ENCODE assay signal across 36 cellular contexts in genomic region chr1:174465855-174466254, GRCh38. TPM values are rescaled to one million over a fixed set of nuclear protein-coding genes. Genes with fewer than 3 reads are reported as not detected.
"Had no signal": no experiment of that assay in that cellular context is flagged by ENCODE, and none has a peak within 500 bp of the region (broad histone marks: within the 10 kb centered on the region; RNA-seq: fewer than 3 reads in every experiment).

No MANE protein-coding gene starts in this region.

- H3K36me3 Mint-ChIP-seq: activated naive CD4-positive, alpha-beta T cell treated with anti-CD3 and anti-CD28 coated beads, Interleukin-2, amount 50 U/mL, for 72 hours; WTC11 had no signal

- H3K9me3 Mint-ChIP-seq: activated CD4-positive, alpha-beta memory T cell treated with anti-CD3 and anti-CD28 coated beads, Interleukin-2, amount 10 ng/mL, durations not matched to agents 7 days and 5 days; activated CD4-positive, alpha-beta T cell treated with anti-CD3 and anti-CD28 coated beads, Interleukin-2, amount 10 ng/mL, durations not matched to agents 7 days and 5 days; activated naive CD4-positive, alpha-beta T cell treated with anti-CD3 and anti-CD28 coated beads for 36 hours; activated naive CD4-positive, alpha-beta T cell treated with anti-CD3 and anti-CD28 coated beads, Interleukin-2, amount 50 U/mL, for 72 hours; T-helper 1 cell treated with Interleukin-12 subunit alpha and Interleukin-12 subunit beta and Interleukin-4 antibody, amounts not matched to agents 30 μg/mL and 1 μg/mL, for 36 hours; T-helper 2 cell treated with Interferon-gamma antibody and Interleukin-4, amounts not matched to agents 5 μg/mL and 100 μg/mL, for 36 hours; WTC11 had no signal

- H3K4me3 ChIP-seq: adrenal gland, body of pancreas, breast epithelium had no signal

- H3K4me1 Mint-ChIP-seq: activated CD4-positive, alpha-beta memory T cell treated with anti-CD3 and anti-CD28 coated beads, Interleukin-2, amount 10 ng/mL, durations not matched to agents 7 days and 5 days; activated CD4-positive, alpha-beta T cell treated with anti-CD3 and anti-CD28 coated beads for 36 hours; activated CD4-positive, alpha-beta T cell treated with anti-CD3 and anti-CD28 coated beads, Interleukin-2, amount 10 ng/mL, durations not matched to agents 7 days and 5 days; activated CD8-positive, alpha-beta memory T cell treated with anti-CD3 and anti-CD28 coated beads, Interleukin-2, amount 10 ng/mL, durations not matched to agents 7 days and 5 days; activated naive CD8-positive, alpha-beta T cell treated with anti-CD3 and anti-CD28 coated beads for 36 hours; WTC11 had no signal

- H3K27ac Mint-ChIP-seq: activated CD4-positive, alpha-beta memory T cell treated with anti-CD3 and anti-CD28 coated beads, Interleukin-2, amount 10 ng/mL, durations not matched to agents 7 days and 5 days; activated CD4-positive, alpha-beta T cell treated with anti-CD3 and anti-CD28 coated beads for 36 hours; activated CD4-positive, alpha-beta T cell treated with anti-CD3 and anti-CD28 coated beads, Interleukin-2, amount 10 ng/mL, durations not matched to agents 7 days and 5 days; activated CD8-positive, alpha-beta memory T cell treated with anti-CD3 and anti-CD28 coated beads, Interleukin-2, amount 10 ng/mL, durations not matched to agents 7 days and 5 days; activated CD8-positive, alpha-beta T cell treated with anti-CD3 and anti-CD28 coated beads, Interleukin-2, amount 10 ng/mL, durations not matched to agents 7 days and 5 days; activated naive CD4-positive, alpha-beta T cell treated with anti-CD3 and anti-CD28 coated beads for 36 hours; activated naive CD8-positive, alpha-beta T cell treated with anti-CD3 and anti-CD28 coated beads for 36 hours; activated T-cell treated with anti-CD3 and anti-CD28 coated beads, Interleukin-2, amount 50 U/mL, for 24 hours; T-helper 1 cell treated with Interleukin-12 subunit alpha and Interleukin-12 subunit beta and Interleukin-4 antibody, amounts not matched to agents 30 μg/mL and 1 μg/mL, for 36 hours; T-helper 2 cell treated with Interferon-gamma antibody and Interleukin-4, amounts not matched to agents 5 μg/mL and 100 μg/mL, for 36 hours; WTC11 had no signal

- DNase-seq: activated CD4-positive, alpha-beta memory T cell treated with anti-CD3 and anti-CD28 coated beads, Interleukin-2, amount 10 ng/mL, durations not matched to agents 7 days and 5 days; activated CD4-positive, alpha-beta T cell treated with anti-CD3 and anti-CD28 coated beads for 1 hour; activated CD4-positive, alpha-beta T cell treated with anti-CD3 and anti-CD28 coated beads for 36 hours; activated CD4-positive, alpha-beta T cell treated with anti-CD3 and anti-CD28 coated beads for 48 hours; activated CD4-positive, alpha-beta T cell treated with anti-CD3 and anti-CD28 coated beads, Interleukin-2, amount 10 ng/mL, durations not matched to agents 7 days and 5 days; activated CD4-positive, alpha-beta T cell treated with anti-CD3 and anti-CD28 coated beads, Interleukin-2, amount 50 U/mL, for 48 hours; activated CD4-positive, CD25-positive, alpha-beta regulatory T cell; activated CD8-positive, alpha-beta memory T cell treated with anti-CD3 and anti-CD28 coated beads for 24 hours; activated CD8-positive, alpha-beta memory T cell treated with anti-CD3 and anti-CD28 coated beads, Interleukin-2, amount 10 ng/mL, durations not matched to agents 7 days and 5 days; activated CD8-positive, alpha-beta memory T cell treated with anti-CD3 and anti-CD28 coated beads, Interleukin-2, amount 50 U/mL, for 48 hours; activated CD8-positive, alpha-beta T cell treated with anti-CD3 and anti-CD28 coated beads, Interleukin-2, amount 10 ng/mL, durations not matched to agents 7 days and 5 days; activated effector memory CD4-positive, alpha-beta T cell treated with anti-CD3 and anti-CD28 coated beads, Interleukin-2, amount 50 U/mL, for 16 hours; activated gamma-delta T cell treated with Interleukin-2 at 50 U/mL for 16 hours; activated naive CD4-positive, alpha-beta T cell; activated naive CD4-positive, alpha-beta T cell treated with anti-CD3 and anti-CD28 coated beads for 36 hours; activated naive CD4-positive, alpha-beta T cell treated with anti-CD3 and anti-CD28 coated beads, Interleukin-2, amount 50 U/mL, for 16 hours; activated naive CD8-positive, alpha-beta T cell treated with anti-CD3 and anti-CD28 coated beads for 36 hours; activated T-cell treated with anti-CD3 and anti-CD28 coated beads, Interleukin-2, amount 50 U/mL, for 24 hours; activated T-cell treated with anti-CD3 and anti-CD28 coated beads, Interleukin-2, amount 50 U/mL, for 48 hours; adrenal gland; amniotic stem cell; aorta; body of pancreas; central memory CD4-positive, alpha-beta T cell; T-helper 2 cell; T-helper 9 cell had no signal

- FAIRE-seq: astrocyte, TTC549 had no signal

- H3K9me3 ChIP-seq: adrenal gland, body of pancreas, breast epithelium had no signal

- H3K27me3 Mint-ChIP-seq: activated CD4-positive, alpha-beta memory T cell treated with anti-CD3 and anti-CD28 coated beads, Interleukin-2, amount 10 ng/mL, durations not matched to agents 7 days and 5 days; activated CD4-positive, alpha-beta T cell treated with anti-CD3 and anti-CD28 coated beads for 36 hours; activated CD4-positive, alpha-beta T cell treated with anti-CD3 and anti-CD28 coated beads, Interleukin-2, amount 10 ng/mL, durations not matched to agents 7 days and 5 days; activated CD8-positive, alpha-beta memory T cell treated with anti-CD3 and anti-CD28 coated beads, Interleukin-2, amount 10 ng/mL, durations not matched to agents 7 days and 5 days; activated naive CD8-positive, alpha-beta T cell treated with anti-CD3 and anti-CD28 coated beads for 36 hours; activated T-cell treated with anti-CD3 and anti-CD28 coated beads, Interleukin-2, amount 50 U/mL, for 24 hours had no signal

- H3K27me3 ChIP-seq: adrenal gland, body of pancreas, brain microvascular endothelial cell, breast epithelium had no signal

- H3K27ac ChIP-seq: adrenal gland, body of pancreas, brain microvascular endothelial cell, breast epithelium, VCaP had no signal

- H3K4me1 ChIP-seq: adrenal gland, body of pancreas, breast epithelium had no signal

- ATAC-seq: activated CD4-positive, alpha-beta T cell treated with anti-CD3 and anti-CD28 coated beads for 36 hours; activated CD4-positive, CD25-positive, alpha-beta regulatory T cell treated with anti-CD3 and anti-CD28 coated beads, Interleukin-2, amount 50 U/mL, for 24 hours; activated CD8-positive, alpha-beta memory T cell treated with anti-CD3 and anti-CD28 coated beads, Interleukin-2, amount 10 ng/mL, durations not matched to agents 7 days and 5 days; activated CD8-positive, alpha-beta T cell treated with anti-CD3 and anti-CD28 coated beads, Interleukin-2, amount 10 ng/mL, durations not matched to agents 7 days and 5 days; activated naive CD4-positive, alpha-beta T cell treated with anti-CD3 and anti-CD28 coated beads, Interleukin-2, amount 50 U/mL, for 72 hours; body of pancreas had no signal

- H3K36me3 ChIP-seq: adrenal gland, brain microvascular endothelial cell, breast epithelium had no signal

- H3K4me3 Mint-ChIP-seq: activated CD4-positive, alpha-beta memory T cell treated with anti-CD3 and anti-CD28 coated beads, Interleukin-2, amount 10 ng/mL, durations not matched to agents 7 days and 5 days; activated CD4-positive, alpha-beta T cell treated with anti-CD3 and anti-CD28 coated beads for 36 hours; activated CD4-positive, alpha-beta T cell treated with anti-CD3 and anti-CD28 coated beads, Interleukin-2, amount 10 ng/mL, durations not matched to agents 7 days and 5 days; activated CD8-positive, alpha-beta memory T cell treated with anti-CD3 and anti-CD28 coated beads, Interleukin-2, amount 10 ng/mL, durations not matched to agents 7 days and 5 days; activated CD8-positive, alpha-beta T cell treated with anti-CD3 and anti-CD28 coated beads, Interleukin-2, amount 10 ng/mL, durations not matched to agents 7 days and 5 days; activated naive CD4-positive, alpha-beta T cell treated with anti-CD3 and anti-CD28 coated beads for 36 hours; activated naive CD8-positive, alpha-beta T cell treated with anti-CD3 and anti-CD28 coated beads for 36 hours; activated T-cell treated with anti-CD3 and anti-CD28 coated beads, Interleukin-2, amount 50 U/mL, for 24 hours; T-helper 1 cell treated with Interleukin-12 subunit alpha and Interleukin-12 subunit beta and Interleukin-4 antibody, amounts not matched to agents 30 μg/mL and 1 μg/mL, for 36 hours; T-helper 2 cell treated with Interferon-gamma antibody and Interleukin-4, amounts not matched to agents 5 μg/mL and 100 μg/mL, for 36 hours; WTC11 had no signal

RNA-seq across cellular contexts. Expression of gene GPR52, which starts 18.1 kb away (rescaled TPM):
- polyA plus RNA-seq: aorta had no signal
